ENCODE assay signal across 23 cellular contexts in the genomic region with DNA sequence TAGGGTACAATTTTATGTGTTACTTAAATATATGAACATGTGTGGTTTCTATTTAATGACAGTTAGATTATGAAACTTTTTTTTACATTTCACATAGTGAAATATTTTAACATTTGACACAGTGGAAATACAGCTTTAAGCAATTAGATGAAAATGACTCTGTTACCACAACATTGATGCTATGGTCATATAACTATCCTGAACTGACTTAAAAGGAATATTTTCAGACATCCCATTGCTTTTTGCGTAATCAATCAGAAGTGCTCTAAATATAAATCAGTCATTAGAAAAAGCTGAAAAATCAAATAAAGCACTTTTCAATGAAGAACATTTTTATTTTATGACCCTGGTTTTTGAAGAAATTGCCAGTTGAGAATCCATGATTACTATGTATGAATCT.
A peak's percentile ranks its signal among the peaks of the same experiment; 100 is the strongest.
DNase-seq lines count a peak whose midpoint lies in the region; ATAC-seq and TF ChIP-seq lines count a peak whose summit lies in the region.
"Had no signal": no experiment of that assay in that cellular context is flagged by ENCODE, and none has a peak within 500 bp of the region (broad histone marks: within the 10 kb centered on the region; RNA-seq: fewer than 3 reads in every experiment).

No MANE protein-coding gene starts in this region.

- H3K4me1 Mint-ChIP-seq in nephron progenitor cell, result no peaks in the 10 kb centered on the region
- H3K4me1 Mint-ChIP-seq: CD14-positive monocyte; CD4-positive, alpha-beta memory T cell; CD4-positive, CD25-positive, alpha-beta regulatory T cell; CD8-positive, alpha-beta memory T cell had no signal

- H3K36me3 Mint-ChIP-seq in nephron progenitor cell (ENCODE audit: low read depth), result no peaks in the 10 kb centered on the region
- H3K36me3 Mint-ChIP-seq: CD14-positive monocyte; CD4-positive, alpha-beta memory T cell; CD4-positive, CD25-positive, alpha-beta regulatory T cell; CD8-positive, alpha-beta memory T cell had no signal

- H3F3A ChIP-seq in GM23248 (ENCODE audit: insufficient read depth), result peaks cover 16% of the 10 kb centered on the region; the same call in 1 of the 2 replicates

- DNase-seq in AG10803 (ENCODE audit: low read depth) (peak; percentile 51), GM23248 (no peak), fibroblast of gingiva (ENCODE audit: low read depth) (peak; percentile 32), nephron progenitor cell (no peak), psoas muscle (no peak)
- DNase-seq: BE2C; C1 segment of cervical spinal cord; CD4-positive, alpha-beta memory T cell; CD4-positive, CD25-positive, alpha-beta regulatory T cell; CD8-positive, alpha-beta memory T cell; COR-L47; DMS 273 treated with DMSO at 0.1 percent for 48 hours; DMS153; DMS53; DMS79; DND-41; EL; GDM1 had no signal

- H3K4me3 ChIP-seq in AG10803 (ENCODE audit: low read length) (no peak overlapping the region), GM23248 (no peak overlapping the region), psoas muscle (no peak overlapping the region)
- H3K4me3 ChIP-seq: A549, BLaER1 had no signal

- H3K4me2 ChIP-seq in GM23248 (ENCODE audit: unreplicated experiment), result peak overlapping the region; percentile 22
- H3K4me2 ChIP-seq: A549, BLaER1 had no signal

- H3K9me2 ChIP-seq in GM23248 (ENCODE audit: insufficient read depth), result no peaks in the 10 kb centered on the region

- H3K4me1 ChIP-seq in GM23248 (ENCODE audit: insufficient read depth), result peaks cover 26% of the 10 kb centered on the region
- H3K4me1 ChIP-seq in psoas muscle, result no peaks in the 10 kb centered on the region
- H3K4me1 ChIP-seq: A549, BE2C, BLaER1 had no signal

- intact Hi-C loops in psoas muscle (cut with DNase I), result no loop called here

- no peak overlapping the region for H3K4me3 Mint-ChIP-seq in nephron progenitor cell
- H3K4me3 Mint-ChIP-seq: CD14-positive monocyte; CD4-positive, alpha-beta memory T cell; CD4-positive, CD25-positive, alpha-beta regulatory T cell; CD8-positive, alpha-beta memory T cell had no signal

- H3K27me3 Mint-ChIP-seq in nephron progenitor cell (ENCODE audit: low read depth, poor library complexity), result peaks cover 4% of the 10 kb centered on the region
- H3K27me3 Mint-ChIP-seq: CD4-positive, CD25-positive, alpha-beta regulatory T cell had no signal

- no peak overlapping the region for H3K9ac ChIP-seq in GM23248
- H3K9ac ChIP-seq: BLaER1 had no signal

- H3K9me3 ChIP-seq in GM23248 (ENCODE audit: low read depth), result no peaks in the 10 kb centered on the region
- H3K9me3 ChIP-seq in psoas muscle, result no peaks in the 10 kb centered on the region
- H3K9me3 ChIP-seq: A549, BE2C, BLaER1 had no signal

- H3K27ac Mint-ChIP-seq in nephron progenitor cell, result no peak overlapping the region
- H3K27ac Mint-ChIP-seq: CD14-positive monocyte; CD4-positive, alpha-beta memory T cell; CD4-positive, CD25-positive, alpha-beta regulatory T cell; CD8-positive, alpha-beta memory T cell had no signal

- H3K9me3 Mint-ChIP-seq in nephron progenitor cell, result no peaks in the 10 kb centered on the region
- H3K9me3 Mint-ChIP-seq: CD4-positive, alpha-beta memory T cell had no signal

- TF ChIP-seq CTCF in AG10803 (conservative IDR thresholded peaks at IDR 0.05; ENCODE audit: low read length), result no peak
- no peak for TF ChIP-seq CTCF in nephron progenitor cell (IDR thresholded peaks at IDR 0.05)
- TF ChIP-seq CTCF in psoas muscle (IDR thresholded peaks at IDR 0.05), result no peak

- WGBS in GM23248 (ENCODE audit: low coverage in 1 of 2, low lambda C conversion rate in 2 of 2, missing lambda C conversion rate in 2 of 2), 2 experiments, result 83 to 86% methylated on average over 1 of the region's 1 CpG
- 90 to 98% (median 96%) methylated on average over 1 of the region's 1 CpG for WGBS in psoas muscle, 3 donors

- H3K27me3 ChIP-seq in GM23248 (replicated peaks; ENCODE audit: insufficient read depth) (no peaks in the 10 kb centered on the region), psoas muscle (ENCODE audit: insufficient read depth in 3 of 3, low read length in 2 of 3) (no peaks in the 10 kb centered on the region)
- H3K27me3 ChIP-seq: BE2C, BLaER1 had no signal

- in situ Hi-C loops in GM23248 (cut with MboI), result no loop called here

- no peaks in the 10 kb centered on the region for H3K79me2 ChIP-seq in GM23248 (ENCODE audit: insufficient read depth)

- no peaks in the 10 kb centered on the region for H3K36me3 ChIP-seq in GM23248 (ENCODE audit: low read depth)
- H3K36me3 ChIP-seq in psoas muscle (ENCODE audit: insufficient read depth in 1 of 2, low read depth in 1 of 2), result no peaks in the 10 kb centered on the region
- H3K36me3 ChIP-seq: BE2C, BLaER1 had no signal

- no peaks in the 10 kb centered on the region for H4K20me1 ChIP-seq in GM23248 (ENCODE audit: insufficient read depth)
- H4K20me1 ChIP-seq: BLaER1 had no signal

- H2AFZ ChIP-seq in GM23248, result no peak overlapping the region

- no peak for ATAC-seq in GM19035 (IDR thresholded peaks at IDR 0.05; ENCODE audit: unreplicated experiment)
- no peak for ATAC-seq in psoas muscle
- ATAC-seq: A549 had no signal

- no peak overlapping the region for H3K27ac ChIP-seq in GM23248
- H3K27ac ChIP-seq in psoas muscle, result no peak overlapping the region
- H3K27ac ChIP-seq: 22Rv1, A549, BLaER1 had no signal

Comparison
In these comparisons a context has a peak if more than half of its experiments do, and no peak if none do; other contexts are left out.
1. DNase-seq: peak in AG10803 (single experiment) and fibroblast of gingiva (single experiment); none in GM23248 (single experiment), nephron progenitor cell (single experiment) and psoas muscle (0 of 2).